Comparison of ENCODE assay signal across 23 cellular contexts in genomic region chr3:42516443-42516842, GRCh38. TPM values are rescaled to one million over a fixed set of nuclear protein-coding genes. Genes with fewer than 3 reads are reported as not detected.
DNase-seq lines count a peak whose midpoint lies in the region; ATAC-seq and TF ChIP-seq lines count a peak whose summit lies in the region.
"Had no signal": no experiment of that assay in that cellular context is flagged by ENCODE, and none has a peak within 500 bp of the region (broad histone marks: within the 10 kb centered on the region; RNA-seq: fewer than 3 reads in every experiment).

No MANE protein-coding gene starts in this region.

- peaks cover 0 to 11% (median 0%) of the 10 kb centered on the region in 11 experiments; a peak in 2 of 22 replicates for H3K36me3 ChIP-seq in BLaER1 treated with 17β-estradiol and CSF1 and Interleukin-3, amounts not matched to agents 10 nM and 100 nM
- no peaks in the 10 kb centered on the region for H3K36me3 ChIP-seq in breast epithelium
- H3K36me3 ChIP-seq: gastrocnemius medialis had no signal

- no peaks in the 10 kb centered on the region for H3K9me3 Mint-ChIP-seq in stimulated activated effector memory CD8-positive, alpha-beta T cell treated with anti-CD3 and anti-CD28 coated beads, Interleukin-12 subunit alpha, Interleukin-12 subunit beta, amount 100 ng/mL, for 72 hours
- no peaks in the 10 kb centered on the region for H3K9me3 Mint-ChIP-seq in osteocyte (ENCODE audit: unreplicated experiment)
- H3K9me3 Mint-ChIP-seq: activated naive CD8-positive, alpha-beta T cell treated with anti-CD3 and anti-CD28 coated beads, Interleukin-2, amount 10 ng/mL, durations not matched to agents 7 days and 5 days; activated T-helper 1 cell treated with anti-CD3 and anti-CD28 coated beads, Interleukin-12 subunit alpha, Interleukin-12 subunit beta, Interleukin-2, Interleukin-4 antibody, amounts not matched to agents 30 ng/mL and 10 ng/mL and 1 ng/mL, durations not matched to agents 14 hours and 24 hours and 36 hours; brain; CD8-positive, alpha-beta T cell; HFFc6; naive B cell; stimulated activated naive CD8-positive, alpha-beta T cell treated with anti-CD3 and anti-CD28 coated beads, Interleukin-15, amount 100 ng/mL, for 72 hours had no signal

- no peaks in the 10 kb centered on the region for H3K27me3 Mint-ChIP-seq in osteocyte (ENCODE audit: unreplicated experiment)
- H3K27me3 Mint-ChIP-seq: activated naive CD8-positive, alpha-beta T cell treated with anti-CD3 and anti-CD28 coated beads, Interleukin-2, amount 10 ng/mL, durations not matched to agents 7 days and 5 days; brain; stimulated activated naive CD8-positive, alpha-beta T cell treated with anti-CD3 and anti-CD28 coated beads, Interleukin-15, amount 100 ng/mL, for 72 hours had no signal

- peak; percentile 73 for ATAC-seq in left colon
- ATAC-seq in stimulated activated effector memory CD8-positive, alpha-beta T cell treated with anti-CD3 and anti-CD28 coated beads, Interleukin-12 subunit alpha, Interleukin-12 subunit beta, amount 100 ng/mL, for 72 hours: no peak
- no peak for ATAC-seq in omental fat pad (ENCODE audit: low FRiP score)
- no peak for ATAC-seq in GM19035 (IDR thresholded peaks at IDR 0.05; ENCODE audit: unreplicated experiment)
- ATAC-seq: CD8-positive, alpha-beta T cell; gastrocnemius medialis; stimulated activated naive CD8-positive, alpha-beta T cell treated with anti-CD3 and anti-CD28 coated beads, Interleukin-15, amount 100 ng/mL, for 72 hours had no signal

- H4K20me1 ChIP-seq in BLaER1 treated with 17β-estradiol and CSF1 and Interleukin-3, amounts not matched to agents 10 nM and 100 nM: no peaks in the 10 kb centered on the region

- no peak for TF ChIP-seq POLR2A in breast epithelium (IDR thresholded peaks at IDR 0.05)

- H3K27ac ChIP-seq in BLaER1 treated with 17β-estradiol and CSF1 and Interleukin-3, amounts not matched to agents 10 nM and 100 nM: peak overlapping the region in 1 of 11 experiments; percentile 13; a peak in 1 of 22 replicates
- peak overlapping the region; percentile 91 to 94 for H3K27ac ChIP-seq in breast epithelium
- H3K27ac ChIP-seq: gastrocnemius medialis, parathyroid adenoma, PC-9 had no signal

- H3K36me3 Mint-ChIP-seq in stimulated activated effector memory CD8-positive, alpha-beta T cell treated with anti-CD3 and anti-CD28 coated beads, Interleukin-12 subunit alpha, Interleukin-12 subunit beta, amount 100 ng/mL, for 72 hours: no peaks in the 10 kb centered on the region
- H3K36me3 Mint-ChIP-seq in osteocyte (ENCODE audit: unreplicated experiment): no peaks in the 10 kb centered on the region
- H3K36me3 Mint-ChIP-seq: activated naive CD8-positive, alpha-beta T cell treated with anti-CD3 and anti-CD28 coated beads, Interleukin-2, amount 10 ng/mL, durations not matched to agents 7 days and 5 days; brain; naive B cell had no signal

- DNase-seq in breast epithelium (ENCODE audit: low spot score in 2 of 2) (no peak), left colon (peak; percentile 79 to 83), omental fat pad (ENCODE audit: low spot score) (no peak), osteocyte (ENCODE audit: extremely low spot score, unreplicated experiment) (no peak), NCI-H1436 (lab: John Stamatoyannopoulos, UW) (no peak)
- no peak for DNase-seq in stimulated activated effector memory CD8-positive, alpha-beta T cell treated with anti-CD3 and anti-CD28 coated beads, Interleukin-12 subunit alpha, Interleukin-12 subunit beta, amount 100 ng/mL, for 72 hours (ENCODE audit: low spot score in 2 of 2)
- DNase-seq: activated naive CD8-positive, alpha-beta T cell treated with anti-CD3 and anti-CD28 coated beads, Interleukin-2, amount 10 ng/mL, durations not matched to agents 7 days and 5 days; CD8-positive, alpha-beta T cell; dermis blood vessel endothelial cell; gastrocnemius medialis; HFFc6; naive B cell; NCI-H187 treated with DMSO at 0.1 percent for 48 hours; NCI-H345; PC-9; SK-N-SH; stimulated activated naive CD8-positive, alpha-beta T cell treated with anti-CD3 and anti-CD28 coated beads, Interleukin-15, amount 100 ng/mL, for 72 hours; T1000 had no signal

- no peak overlapping the region for H3K4me3 Mint-ChIP-seq in stimulated activated effector memory CD8-positive, alpha-beta T cell treated with anti-CD3 and anti-CD28 coated beads, Interleukin-12 subunit alpha, Interleukin-12 subunit beta, amount 100 ng/mL, for 72 hours
- H3K4me3 Mint-ChIP-seq in osteocyte (ENCODE audit: unreplicated experiment): no peak overlapping the region
- H3K4me3 Mint-ChIP-seq: activated naive CD8-positive, alpha-beta T cell treated with anti-CD3 and anti-CD28 coated beads, Interleukin-2, amount 10 ng/mL, durations not matched to agents 7 days and 5 days; activated T-helper 1 cell treated with anti-CD3 and anti-CD28 coated beads, Interleukin-12 subunit alpha, Interleukin-12 subunit beta, Interleukin-2, Interleukin-4 antibody, amounts not matched to agents 30 ng/mL and 10 ng/mL and 1 ng/mL, durations not matched to agents 14 hours and 24 hours and 36 hours; brain; CD8-positive, alpha-beta T cell; HFFc6; naive B cell; stimulated activated naive CD8-positive, alpha-beta T cell treated with anti-CD3 and anti-CD28 coated beads, Interleukin-15, amount 100 ng/mL, for 72 hours had no signal

- no peak overlapping the region for H3K9ac ChIP-seq in BLaER1 treated with 17β-estradiol and CSF1 and Interleukin-3, amounts not matched to agents 10 nM and 100 nM
- H3K9ac ChIP-seq: parathyroid adenoma, SK-N-SH had no signal

- no peaks in the 10 kb centered on the region for H3K9me3 ChIP-seq in BLaER1 treated with 17β-estradiol and CSF1 and Interleukin-3, amounts not matched to agents 10 nM and 100 nM (replicated peaks in 1 of 11)
- H3K9me3 ChIP-seq in breast epithelium: no peaks in the 10 kb centered on the region
- H3K9me3 ChIP-seq: gastrocnemius medialis, SK-N-SH had no signal

- TF ChIP-seq CTCF in breast epithelium (IDR thresholded peaks at IDR 0.05): no peak
- TF ChIP-seq CTCF in omental fat pad (IDR thresholded peaks at IDR 0.05): no peak
- TF ChIP-seq CTCF in osteocyte (IDR thresholded peaks at IDR 0.05): no peak

- intact Hi-C loops in breast epithelium (cut with DNase I; ENCODE audit: low total_unique reads): no loop called here
- intact Hi-C loops in left colon (cut with DNase I, micrococcal nuclease): no loop called here

- H3K4me1 Mint-ChIP-seq in stimulated activated effector memory CD8-positive, alpha-beta T cell treated with anti-CD3 and anti-CD28 coated beads, Interleukin-12 subunit alpha, Interleukin-12 subunit beta, amount 100 ng/mL, for 72 hours: peaks cover 18% of the 10 kb centered on the region
- H3K4me1 Mint-ChIP-seq in osteocyte (ENCODE audit: unreplicated experiment): no peaks in the 10 kb centered on the region
- H3K4me1 Mint-ChIP-seq: brain had no signal

- H3K27ac Mint-ChIP-seq in stimulated activated effector memory CD8-positive, alpha-beta T cell treated with anti-CD3 and anti-CD28 coated beads, Interleukin-12 subunit alpha, Interleukin-12 subunit beta, amount 100 ng/mL, for 72 hours: peak overlapping the region; percentile 11
- H3K27ac Mint-ChIP-seq in osteocyte (ENCODE audit: unreplicated experiment): no peak overlapping the region
- H3K27ac Mint-ChIP-seq: activated naive CD8-positive, alpha-beta T cell treated with anti-CD3 and anti-CD28 coated beads, Interleukin-2, amount 10 ng/mL, durations not matched to agents 7 days and 5 days; activated T-helper 1 cell treated with anti-CD3 and anti-CD28 coated beads, Interleukin-12 subunit alpha, Interleukin-12 subunit beta, Interleukin-2, Interleukin-4 antibody, amounts not matched to agents 30 ng/mL and 10 ng/mL and 1 ng/mL, durations not matched to agents 14 hours and 24 hours and 36 hours; brain; CD8-positive, alpha-beta T cell; HFFc6 had no signal

- peak overlapping the region in 7 of 11 experiments; percentile 4 to 44 (median 37); a peak in 10 of 22 replicates for H3K4me2 ChIP-seq in BLaER1 treated with 17β-estradiol and CSF1 and Interleukin-3, amounts not matched to agents 10 nM and 100 nM
- H3K4me2 ChIP-seq: PC-9, SK-N-SH had no signal

- H3K4me3 ChIP-seq in BLaER1 treated with 17β-estradiol and CSF1 and Interleukin-3, amounts not matched to agents 10 nM and 100 nM: no peak overlapping the region
- no peak overlapping the region for H3K4me3 ChIP-seq in breast epithelium
- H3K4me3 ChIP-seq: gastrocnemius medialis, PC-9 had no signal

- no peaks in the 10 kb centered on the region for H3K27me3 ChIP-seq in BLaER1 treated with 17β-estradiol and CSF1 and Interleukin-3, amounts not matched to agents 10 nM and 100 nM
- H3K27me3 ChIP-seq in breast epithelium: no peaks in the 10 kb centered on the region
- H3K27me3 ChIP-seq: gastrocnemius medialis had no signal

- peaks cover 38 to 68% (median 59%) of the 10 kb centered on the region in 10 experiments for H3K4me1 ChIP-seq in BLaER1 treated with 17β-estradiol and CSF1 and Interleukin-3, amounts not matched to agents 10 nM and 100 nM
- peaks cover 4 to 6% of the 10 kb centered on the region in 2 donors for H3K4me1 ChIP-seq in breast epithelium
- H3K4me1 ChIP-seq: gastrocnemius medialis, parathyroid adenoma had no signal

RNA-seq across cellular contexts. Expression of gene VIPR1, which starts 14.0 kb away (rescaled TPM):
- total RNA-seq in breast epithelium: 10 to 100 TPM; 16.3 to 40.2 (median 25.2) TPM
- total RNA-seq in left colon: 100 to 1,000 TPM; 128 to 137 TPM
- 10 to 100 TPM in 1 of 4 donors, 1 to 10 TPM in 3; 2.9 to 73.8 (median 6.2) TPM for total RNA-seq in omental fat pad
- total RNA-seq in osteocyte: 8.9 and 9.2 TPM in 2 replicates
- total RNA-seq: HFFc6 had no signal

Comparison
In these comparisons a context has a peak if more than half of its experiments do, and no peak if none do; other contexts are left out.
1. DNase-seq: peak in left colon (2 of 2); none in breast epithelium (0 of 2), stimulated activated effector memory CD8-positive, alpha-beta T cell treated with anti-CD3 and anti-CD28 coated beads, Interleukin-12 subunit alpha, Interleukin-12 subunit beta, amount 100 ng/mL, for 72 hours (0 of 2), omental fat pad (single experiment), osteocyte (single experiment) and NCI-H1436 (single experiment).